ENCODE assay signal across 8 cellular contexts in the genomic region with DNA sequence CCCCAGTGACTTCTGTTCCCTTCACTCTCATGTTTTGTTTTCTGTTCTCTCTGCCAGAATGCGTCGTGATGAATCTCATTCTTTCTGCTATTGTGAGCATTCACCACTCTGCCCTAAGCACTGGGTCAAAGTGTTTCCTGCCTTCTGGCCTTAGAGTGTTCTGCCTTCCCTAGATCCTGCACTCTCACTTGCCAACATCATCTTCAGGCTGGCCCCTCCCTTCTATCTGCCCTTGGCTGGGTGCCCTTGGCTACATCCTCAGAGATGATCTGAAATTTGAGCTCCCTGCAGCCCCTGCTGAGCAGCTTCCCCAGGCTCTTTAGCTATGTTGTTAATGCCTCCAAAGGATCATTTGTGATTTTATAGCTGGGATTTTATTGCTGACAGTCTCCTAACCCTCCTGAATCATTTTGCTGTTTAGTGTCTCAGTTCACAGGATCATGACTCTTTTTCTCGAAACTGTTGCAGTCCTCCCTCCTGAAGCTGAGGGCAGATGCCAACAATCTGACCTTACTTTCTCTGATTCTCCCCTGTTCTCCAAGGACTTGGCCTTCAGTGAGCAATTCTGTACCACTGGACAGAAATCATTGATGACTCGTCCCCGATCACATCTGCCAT. TPM values are rescaled to one million over a fixed set of nuclear protein-coding genes. Genes with fewer than 3 reads are reported as not detected.
DNase-seq lines count a peak whose midpoint lies in the region; ATAC-seq and TF ChIP-seq lines count a peak whose summit lies in the region.

No MANE protein-coding gene starts in this region.

- peaks cover 10% of the 10 kb centered on the region; the same call in 1 of the 2 replicates for H3K27me3 Mint-ChIP-seq in HFFc6 (ENCODE audit: insufficient read depth)
- H3K27me3 Mint-ChIP-seq in endothelial cell (ENCODE audit: unreplicated experiment): peaks cover 2% of the 10 kb centered on the region

- H3K4me1 ChIP-seq in testis (peaks cover 5% of the 10 kb centered on the region), esophagus muscularis mucosa (peaks cover 0 to 22% (median 17%) of the 10 kb centered on the region in 4 donors)

- no peak overlapping the region for H3K4me3 ChIP-seq in testis
- no peak overlapping the region for H3K4me3 ChIP-seq in esophagus muscularis mucosa

- H3K27me3 ChIP-seq in testis (no peaks in the 10 kb centered on the region), esophagus muscularis mucosa (no peaks in the 10 kb centered on the region)

- DNase-seq in HFFc6 (peak; percentile 40), RPMI7951 (ENCODE audit: low read depth) (peak; percentile 73), globus pallidus (ENCODE audit: low spot score) (peak; percentile 8), testis (peak; percentile 78), endothelial cell (ENCODE audit: low spot score) (no peak), esophagus muscularis mucosa (ENCODE audit: extremely low spot score) (no peak), SHP77 treated with DMSO at 0.1 percent for 48 hours (lab: John Stamatoyannopoulos, UW) (no peak)

- 25 to 28% methylated on average over 5 of the region's 5 CpGs for WGBS in testis, 2 donors
- 56% methylated on average over 5 of the region's 5 CpGs for WGBS in esophagus muscularis mucosa

- peaks cover 9% of the 10 kb centered on the region for H3K9me3 Mint-ChIP-seq in HFFc6
- H3K9me3 Mint-ChIP-seq in endothelial cell (ENCODE audit: unreplicated experiment): no peaks in the 10 kb centered on the region

- no peak for TF ChIP-seq EP300 in esophagus muscularis mucosa (IDR thresholded peaks at IDR 0.05)

- H3K36me3 ChIP-seq in testis (ENCODE audit: low read depth, missing control alignments): no peaks in the 10 kb centered on the region
- H3K36me3 ChIP-seq in esophagus muscularis mucosa: no peaks in the 10 kb centered on the region

- H3K4me3 Mint-ChIP-seq in HFFc6: no peak overlapping the region
- H3K4me3 Mint-ChIP-seq in endothelial cell (ENCODE audit: unreplicated experiment): no peak overlapping the region

- TF ChIP-seq POLR2A in testis (IDR thresholded peaks at IDR 0.05) (no peak), esophagus muscularis mucosa (IDR thresholded peaks at IDR 0.05; ENCODE audit: low read depth) (no peak)

- TF ChIP-seq CTCF in HFFc6 (IDR thresholded peaks at IDR 0.05): no peak
- TF ChIP-seq CTCF in testis (IDR thresholded peaks at IDR 0.05): no peak
- no peak for TF ChIP-seq CTCF in endothelial cell (IDR thresholded peaks at IDR 0.05; ENCODE audit: unreplicated experiment)
- no peak for TF ChIP-seq CTCF in esophagus muscularis mucosa (IDR thresholded peaks at IDR 0.05)

- no peak for ATAC-seq in GM18861 (IDR thresholded peaks at IDR 0.05; ENCODE audit: unreplicated experiment)

- peak overlapping the region in 1 of 2 donors; percentile 55 for H3K27ac ChIP-seq in testis
- peak overlapping the region in 2 of 4 donors; percentile 1 to 37 for H3K27ac ChIP-seq in esophagus muscularis mucosa (replicated peaks in 1 of 4)

- intact Hi-C loops in testis (cut with DNase I; ENCODE audit: low total_unique reads) (no loop called here), esophagus muscularis mucosa (cut with DNase I) (no loop called here)

- H3K9me3 ChIP-seq in testis (no peaks in the 10 kb centered on the region), esophagus muscularis mucosa (no peaks in the 10 kb centered on the region)

- no peak overlapping the region for H3K27ac Mint-ChIP-seq in HFFc6
- no peak overlapping the region for H3K27ac Mint-ChIP-seq in endothelial cell (ENCODE audit: unreplicated experiment)

- H3K36me3 Mint-ChIP-seq in HFFc6 (ENCODE audit: low read depth) (no peaks in the 10 kb centered on the region), endothelial cell (ENCODE audit: low read depth, unreplicated experiment) (no peaks in the 10 kb centered on the region)

- peaks cover 8% of the 10 kb centered on the region for H3K4me1 Mint-ChIP-seq in HFFc6 (ENCODE audit: low read depth)
- H3K4me1 Mint-ChIP-seq in endothelial cell (ENCODE audit: unreplicated experiment): no peaks in the 10 kb centered on the region

RNA-seq across cellular contexts. Expression of gene DHRS2, which starts 4.5 kb away (rescaled TPM):
- under 1 TPM; 0.31 to 0.91 (median 0.51) TPM for total RNA-seq in HFFc6 (2021; fragmentation: NEBNext Ultra II Directional; extraction: Animal tissue kit (Norgen Biotek cat#: 25700))
- total RNA-seq in RPMI7951 (2014; rRNA removed; shearing (Covaris generic)): 7.1 and 8.7 TPM in 2 replicates
- total RNA-seq in testis (1 to 10 TPM; 3.3 to 6.1 TPM), endothelial cell (ENCODE audit: unreplicated experiment) (not detected), esophagus muscularis mucosa (under 1 TPM in 2 of 4 donors, not detected in 2; 0.63 to 0.66 TPM)
- polyA plus RNA-seq in testis (ENCODE audit: insufficient read depth, low read depth, low replicate concordance): 4.1 TPM

Comparison
In these comparisons a context has a peak if more than half of its experiments do, and no peak if none do; other contexts are left out.
1. DNase-seq: peak in HFFc6 (single experiment), RPMI7951 (single experiment), globus pallidus (single experiment) and testis (single experiment); none in endothelial cell (single experiment), esophagus muscularis mucosa (single experiment) and SHP77 treated with DMSO at 0.1 percent for 48 hours (single experiment).